Comparison of ENCODE assay signal across 7 cellular contexts in genomic region chr5:138138949-138139775, GRCh38. TPM values are rescaled to one million over a fixed set of nuclear protein-coding genes. Genes with fewer than 3 reads are reported as not detected.
DNase-seq lines count a peak whose midpoint lies in the region; ATAC-seq, FAIRE-seq and TF ChIP-seq lines count a peak whose summit lies in the region.

Gene NME5 (minus strand): TSS chr5:138139428. CDS start chr5:138138780, 648 bp downstream.

- no peak for ATAC-seq in GM19023 (IDR thresholded peaks at IDR 0.05; ENCODE audit: unreplicated experiment)

- peak; percentile 55 for FAIRE-seq in islet of Langerhans (lab: Jason Lieb, UNC)

- no peaks in the 10 kb centered on the region for H3K27me3 ChIP-seq in smooth muscle cell (ENCODE audit: low read depth)

- H3K36me3 ChIP-seq in smooth muscle cell (ENCODE audit: low read depth), result no peaks in the 10 kb centered on the region

- DNase-seq in GM19240 (ENCODE audit: insufficient read length, low spot score) (peak; percentile 29), NCI-H2107 treated with DMSO at 0.1 percent for 48 hours (lab: John Stamatoyannopoulos, UW; ENCODE audit: unreplicated experiment) (peak; percentile 33), cerebellum (ENCODE audit: low spot score) (peak; percentile 83), smooth muscle cell (lab: John Stamatoyannopoulos, UW; ENCODE audit: unreplicated experiment) (no peak), T-helper 2 cell (no peak)

- no peaks in the 10 kb centered on the region for H3F3A ChIP-seq in smooth muscle cell (ENCODE audit: low read depth)

- WGBS in smooth muscle cell (ENCODE audit: low lambda C conversion rate), result 11% methylated on average over 25 of the region's 31 CpGs

- no peak within 1 kb of the TSS for H3K27ac ChIP-seq in smooth muscle cell (ENCODE audit: low read depth)

- H3K9ac ChIP-seq in smooth muscle cell (ENCODE audit: low read depth), result peak within 1 kb of the TSS; percentile 21

- no peaks in the 10 kb centered on the region for H3K9me3 ChIP-seq in smooth muscle cell (replicated peaks; ENCODE audit: low read depth)

- H3K4me2 ChIP-seq in smooth muscle cell, result peak within 1 kb of the TSS; percentile 83

- no peaks in the 10 kb centered on the region for H3K79me2 ChIP-seq in smooth muscle cell (ENCODE audit: low read depth)

- no peaks in the 10 kb centered on the region for H4K20me1 ChIP-seq in smooth muscle cell (ENCODE audit: low read depth)

- peak within 1 kb of the TSS; percentile 62 for H3K4me3 ChIP-seq in smooth muscle cell

- H3K4me1 ChIP-seq in smooth muscle cell (ENCODE audit: low read depth), result peaks cover 3% of the 10 kb centered on the region

- TF ChIP-seq CTCF in smooth muscle cell (IDR thresholded peaks at IDR 0.05; ENCODE audit: borderline replicate concordance, insufficient read depth, poor library complexity, severe bottlenecking), result no peak

- H2AFZ ChIP-seq in smooth muscle cell (ENCODE audit: low read depth), result peak within 1 kb of the TSS; percentile 70

RNA-seq across cellular contexts. Expression of gene NME5, which starts in this region (rescaled TPM):
- 14.7 TPM for total RNA-seq in cerebellum
- total RNA-seq in smooth muscle cell, result 0.67 and 2.7 TPM in 2 replicates
- 1.2 and 2.1 TPM in 2 replicates for polyA plus RNA-seq in smooth muscle cell

Comparison
In these comparisons a context has a peak if more than half of its experiments do, and no peak if none do; other contexts are left out.
1. DNase-seq: peak in GM19240 (single experiment), NCI-H2107 treated with DMSO at 0.1 percent for 48 hours (single experiment) and cerebellum (single experiment); none in smooth muscle cell (single experiment) and T-helper 2 cell (0 of 5).